Comparison of ENCODE assay signal across 9 cellular contexts in genomic region chrX:13123857-13124345, GRCh38.
DNase-seq lines count a peak whose midpoint lies in the region; ATAC-seq, FAIRE-seq and TF ChIP-seq lines count a peak whose summit lies in the region.
"Had no signal": no experiment of that assay in that cellular context is flagged by ENCODE, and none has a peak within 500 bp of the region (broad histone marks: within the 10 kb centered on the region; RNA-seq: fewer than 3 reads in every experiment).

No MANE protein-coding gene starts in this region.

- peak overlapping the region; percentile 43; the same call in 1 of the 2 replicates for H3K9ac ChIP-seq in HepG2 (ENCODE audit: insufficient read depth, low read depth, low read length)

- BruUV-seq in HepG2 (replicated peaks; lab: Mats Ljungman, UMichigan): no TSS peak

- POLR2A ChIA-PET in HepG2 (lab: Yijun Ruan, JAX): no interaction called here

- H2AFZ ChIP-seq in HepG2 (ENCODE audit: low read length): no peak overlapping the region

- H3K9me3 ChIP-seq in left ventricle myocardium inferior (replicated peaks): no peaks in the 10 kb centered on the region
- H3K9me3 ChIP-seq in HepG2 (ENCODE audit: low read length): no peaks in the 10 kb centered on the region

- in situ Hi-C loops in HepG2 (cut with HindIII; ENCODE audit: extremely low pct_ligation_motif_present, low pct_unique_long_range_greater_than_20kb): no loop called here

- FAIRE-seq in HepG2 (lab: Jason Lieb, UNC): peak; percentile 65

- H3K27ac Mint-ChIP-seq in activated naive CD8-positive, alpha-beta T cell: peak overlapping the region; percentile 83
- no peak overlapping the region for H3K27ac Mint-ChIP-seq in CD14-positive monocyte

- H3K4me2 ChIP-seq in HepG2 (ENCODE audit: low read depth, low read length): peak overlapping the region; percentile 66

- H3K79me2 ChIP-seq in HepG2 (ENCODE audit: insufficient read depth, low read length): no peaks in the 10 kb centered on the region

- H4K20me1 ChIP-seq in HepG2 (ENCODE audit: insufficient read depth, low read length): no peaks in the 10 kb centered on the region

- TF ChIP-seq RAD21 in HepG2 (CRISPR knock-in tag; IDR thresholded peaks at IDR 0.05): no peak

- H3K27me3 ChIP-seq in left ventricle myocardium inferior (ENCODE audit: low read depth): no peaks in the 10 kb centered on the region
- no peaks in the 10 kb centered on the region for H3K27me3 ChIP-seq in HepG2 (ENCODE audit: control insufficient read depth in 1 of 2, insufficient read depth in 2 of 2, low read length in 2 of 2)

- no peak for TF ChIP-seq POLR2A in HepG2 (IDR thresholded peaks at IDR 0.05; ENCODE audit: insufficient read depth in 1 of 2, low read depth in 2 of 2, low read length in 2 of 2)

- peaks cover 55% of the 10 kb centered on the region for H3K4me1 Mint-ChIP-seq in activated naive CD8-positive, alpha-beta T cell (ENCODE audit: low read depth)
- H3K4me1 Mint-ChIP-seq in CD14-positive monocyte: peaks cover 15% of the 10 kb centered on the region

- 6% methylated on average over 7 of the region's 7 CpGs for WGBS in HepG2 (ENCODE audit: low lambda C conversion rate)

- H3K4me1 ChIP-seq in left ventricle myocardium inferior: peaks cover 24% of the 10 kb centered on the region
- H3K4me1 ChIP-seq in HepG2 (ENCODE audit: insufficient read depth, low read length): peaks cover 79% of the 10 kb centered on the region

- ATAC-seq in left ventricle myocardium superior (no peak), HepG2 (peak; percentile 67)

- CTCF ChIA-PET in HepG2 (lab: Yijun Ruan, JAX; ENCODE audit: low intra/inter-chr PET ratio, low total read pairs): no interaction called here

- H3K27me3 Mint-ChIP-seq in activated naive CD8-positive, alpha-beta T cell: no peaks in the 10 kb centered on the region
- peaks cover 0 to 37% (median 0%) of the 10 kb centered on the region in 3 donors for H3K27me3 Mint-ChIP-seq in CD14-positive monocyte (ENCODE audit: low read depth in 3 of 3)

- H3K4me3 ChIP-seq in left ventricle myocardium inferior (no peak overlapping the region), HepG2 (replicated peaks in 1 of 3; ENCODE audit: insufficient read depth in 1 of 3, low read depth in 2 of 3, low read length in 3 of 3) (peak overlapping the region; percentile 12 to 54 (median 35); a peak in 4 of 6 replicates)

- TF ChIP-seq CTCF in left ventricle myocardium inferior (IDR thresholded peaks at IDR 0.05; ENCODE audit: borderline replicate concordance) (no peak), HepG2 (CRISPR knock-in tag; IDR thresholded peaks at IDR 0.05) (no peak), CD14-positive monocyte (IDR thresholded peaks at IDR 0.05) (no peak)

- H3K36me3 ChIP-seq in left ventricle myocardium inferior (no peaks in the 10 kb centered on the region), HepG2 (replicated peaks in 1 of 2; ENCODE audit: control insufficient read depth in 1 of 2, insufficient read depth in 2 of 2, low read length in 2 of 2) (no peaks in the 10 kb centered on the region)

- peak overlapping the region; percentile 56 for H3K27ac ChIP-seq in left ventricle myocardium inferior (replicated peaks)
- peak overlapping the region; percentile 80 for H3K27ac ChIP-seq in HepG2 (ENCODE audit: extremely low read length, insufficient read depth, low read length)

- H3K4me3 Mint-ChIP-seq in activated naive CD8-positive, alpha-beta T cell: peak overlapping the region; percentile 27
- H3K4me3 Mint-ChIP-seq in CD14-positive monocyte: no peak overlapping the region

- TF ChIP-seq EP300 in HepG2 (IDR thresholded peaks at IDR 0.05; ENCODE audit: low read depth in 2 of 2, low read length in 2 of 2): peak in 1 of 2 experiments; percentile 55; a peak in 1 of 4 replicates
- TF ChIP-seq EP300 in HepG2 (CRISPR knock-in tag; IDR thresholded peaks at IDR 0.05; ENCODE audit: borderline replicate concordance): no peak

- DNase-seq in left ventricle myocardium inferior (no peak), left ventricle myocardium superior (no peak), HepG2 (ENCODE audit: low spot score) (peak; percentile 46), CD14-positive monocyte (ENCODE audit: low spot score) (no peak), NCI-H1092 treated with DMSO at 0.1 percent for 48 hours (lab: John Stamatoyannopoulos, UW) (no peak), occipital lobe (lab: John Stamatoyannopoulos, UW) (no peak), SKM-1 treated with dmso at 0.1 percent for 144 hours (lab: John Stamatoyannopoulos, UW; ENCODE audit: unreplicated experiment) (no peak)
- DNase-seq: RPMI8226 had no signal

- H3K9me3 Mint-ChIP-seq in activated naive CD8-positive, alpha-beta T cell (ENCODE audit: low read depth): no peaks in the 10 kb centered on the region
- H3K9me3 Mint-ChIP-seq in CD14-positive monocyte: peaks cover 0 to 13% (median 0%) of the 10 kb centered on the region in 7 donors

- intact Hi-C loops in left ventricle myocardium inferior (cut with micrococcal nuclease): no loop called here
- intact Hi-C loops in left ventricle myocardium superior (cut with micrococcal nuclease): loop anchor here (10.0 kb wide), 1 partner anchor 361 kb away; no protein-coding TSS in a partner anchor
- intact Hi-C loops in HepG2 (cut with micrococcal nuclease; ENCODE audit: unreplicated experiment): loop anchor here (1.0 kb wide), 1 partner anchor 177 kb away; no protein-coding TSS in a partner anchor
- intact Hi-C loops in CD14-positive monocyte (cut with micrococcal nuclease): no loop called here

- no peaks in the 10 kb centered on the region for H3K36me3 Mint-ChIP-seq in activated naive CD8-positive, alpha-beta T cell
- H3K36me3 Mint-ChIP-seq in CD14-positive monocyte: no peaks in the 10 kb centered on the region

TF ChIP-seq in HepG2, 621 proteins besides CTCF, POLR2A, EP300 and RAD21 (continues in another document):
- TF ChIP-seq ZNF713 (CRISPR knock-in tag; IDR thresholded peaks at IDR 0.05) (no peak), ZNF770 (CRISPR knock-in tag; IDR thresholded peaks at IDR 0.05) (no peak), MED1 (CRISPR knock-in tag; IDR thresholded peaks at IDR 0.05) (0 out of 2 replicates have a peak, but pooled peaks have one; percentile 13), IRX3 (CRISPR knock-in tag; IDR thresholded peaks at IDR 0.05; ENCODE audit: borderline replicate concordance, low read depth) (no peak), NFIC (IDR thresholded peaks at IDR 0.05; ENCODE audit: low read length) (peak; percentile 18; the same call in 1 of the 2 replicates), WIZ (CRISPR knock-in tag; IDR thresholded peaks at IDR 0.05) (no peak), ETV5 (CRISPR knock-in tag; IDR thresholded peaks at IDR 0.05; ENCODE audit: borderline replicate concordance) (peak; percentile 11; the same call in 1 of the 2 replicates), ZNF609 (CRISPR knock-in tag; IDR thresholded peaks at IDR 0.05; ENCODE audit: borderline replicate concordance) (peak; percentile 9; the same call in 1 of the 2 replicates), FOXP1 (IDR thresholded peaks at IDR 0.05) (no peak), FOXP1 (CRISPR knock-in tag; IDR thresholded peaks at IDR 0.05) (0 out of 2 replicates have a peak, but pooled peaks have one; percentile 29), ASH2L (IDR thresholded peaks at IDR 0.05; ENCODE audit: insufficient read length, low read depth, low read length) (peak; percentile 40)

Comparison
In these comparisons a context has a peak if more than half of its experiments do, and no peak if none do; other contexts are left out.
1. intact Hi-C loops: an anchor here in left ventricle myocardium superior (10.0 kb wide) and HepG2 (1.0 kb wide); none called in left ventricle myocardium inferior and CD14-positive monocyte.